In genomic region chr4:39717743-39718142, GRCh38 we compare ENCODE assay signal across 8 cellular contexts. TPM values are rescaled to one million over a fixed set of nuclear protein-coding genes. Genes with fewer than 3 reads are reported as not detected.
DNase-seq lines count a peak whose midpoint lies in the region; ATAC-seq and TF ChIP-seq lines count a peak whose summit lies in the region.
"Not testable (repeated sequence)": the region's sequence is repeated elsewhere in the genome, so short reads cannot be mapped to it uniquely, and the experiment has no call there.

No MANE protein-coding gene starts in this region.

- H3K4me2 ChIP-seq in BLaER1 treated with 17β-estradiol and CSF1 and Interleukin-3, amounts not matched to agents 10 nM and 100 nM = peak overlapping the region in 6 of 11 experiments; percentile 2 to 40 (median 27); a peak in 4 of 22 replicates
- H3K4me2 ChIP-seq in HCT116 (ENCODE audit: low read length) = not testable (repeated sequence)

- H4K20me1 ChIP-seq in BLaER1 treated with 17β-estradiol and CSF1 and Interleukin-3, amounts not matched to agents 10 nM and 100 nM = peaks cover 80 to 99% (median 96%) of the 10 kb centered on the region in 11 experiments
- H4K20me1 ChIP-seq in HCT116 (ENCODE audit: insufficient read depth) = peaks cover 38% of the 10 kb centered on the region

- H3K79me2 ChIP-seq in HCT116 (ENCODE audit: insufficient read depth, low read length) = peaks cover 97% of the 10 kb centered on the region

- 0 out of 22 replicates have a peak overlapping the region, but pooled peaks of 1 of the 11 experiments have one; percentile 15 for H3K27ac ChIP-seq in BLaER1 treated with 17β-estradiol and CSF1 and Interleukin-3, amounts not matched to agents 10 nM and 100 nM
- H3K27ac ChIP-seq in HCT116 (ENCODE audit: low read depth, low read length) = not testable (repeated sequence)

- H3K27me3 ChIP-seq in BLaER1 treated with 17β-estradiol and CSF1 and Interleukin-3, amounts not matched to agents 10 nM and 100 nM; HCT116 (ENCODE audit: insufficient read depth, low read length): not testable (repeated sequence)

- H3K36me3 ChIP-seq in BLaER1 treated with 17β-estradiol and CSF1 and Interleukin-3, amounts not matched to agents 10 nM and 100 nM = peaks cover 12 to 66% (median 56%) of the 10 kb centered on the region in 11 experiments; a peak in 21 of 22 replicates
- not testable (repeated sequence) for H3K36me3 ChIP-seq in HCT116 (ENCODE audit: control insufficient read depth in 1 of 2, insufficient read depth in 2 of 2, low read length in 2 of 2)

- peaks cover 28 to 78% (median 40%) of the 10 kb centered on the region in 10 experiments for H3K4me1 ChIP-seq in BLaER1 treated with 17β-estradiol and CSF1 and Interleukin-3, amounts not matched to agents 10 nM and 100 nM
- not testable (repeated sequence) for H3K4me1 ChIP-seq in HCT116 (ENCODE audit: control insufficient read depth in 1 of 2, insufficient read depth in 2 of 2, low read length in 2 of 2)

- H3K27me3 Mint-ChIP-seq in activated CD4-positive, alpha-beta T cell treated with anti-CD3 and anti-CD28 coated beads, Interleukin-2, amount 10 ng/mL, durations not matched to agents 24 days and 14 days; activated T-cell treated with anti-CD3 and anti-CD28 coated beads, Interleukin-2, amount 50 U/mL, for 4 hours (ENCODE audit: low read depth); activated naive CD4-positive, alpha-beta T cell treated with anti-CD3 and anti-CD28 coated beads, Interleukin-2, amount 50 U/mL, for 24 hours; dendritic cell treated with granulocyte-macrophage colony-stimulating factor and Interleukin-4, amounts not matched to agents 40 ng/mL and 50 ng/mL, for 4 days; naive thymus-derived CD8-positive, alpha-beta T cell; stimulated activated naive B cell treated with anti-CD40 and anti-IgM and Interleukin-4, amounts not matched to agents 10 μg/mL and 1 μg/mL and 100 μg/mL, for 72 hours: not testable (repeated sequence)

- CTCF ChIA-PET in HCT116 (lab: Charles Lee) = not testable (repeated sequence)

- not testable (repeated sequence) for H3K9me3 Mint-ChIP-seq in activated CD4-positive, alpha-beta T cell treated with anti-CD3 and anti-CD28 coated beads, Interleukin-2, amount 10 ng/mL, durations not matched to agents 24 days and 14 days; activated T-cell treated with anti-CD3 and anti-CD28 coated beads, Interleukin-2, amount 50 U/mL, for 4 hours; activated naive CD4-positive, alpha-beta T cell treated with anti-CD3 and anti-CD28 coated beads, Interleukin-2, amount 50 U/mL, for 24 hours; dendritic cell treated with granulocyte-macrophage colony-stimulating factor and Interleukin-4, amounts not matched to agents 40 ng/mL and 50 ng/mL, for 4 days; naive thymus-derived CD8-positive, alpha-beta T cell; stimulated activated naive B cell treated with anti-CD40 and anti-IgM and Interleukin-4, amounts not matched to agents 10 μg/mL and 1 μg/mL and 100 μg/mL, for 72 hours

- peak overlapping the region; percentile 33 for H3K4me3 Mint-ChIP-seq in activated CD4-positive, alpha-beta T cell treated with anti-CD3 and anti-CD28 coated beads, Interleukin-2, amount 10 ng/mL, durations not matched to agents 24 days and 14 days
- peak overlapping the region; percentile 60 for H3K4me3 Mint-ChIP-seq in activated T-cell treated with anti-CD3 and anti-CD28 coated beads, Interleukin-2, amount 50 U/mL, for 4 hours
- H3K4me3 Mint-ChIP-seq in activated naive CD4-positive, alpha-beta T cell treated with anti-CD3 and anti-CD28 coated beads, Interleukin-2, amount 50 U/mL, for 24 hours = peak overlapping the region; percentile 42
- not testable (repeated sequence) for H3K4me3 Mint-ChIP-seq in dendritic cell treated with granulocyte-macrophage colony-stimulating factor and Interleukin-4, amounts not matched to agents 40 ng/mL and 50 ng/mL, for 4 days
- peak overlapping the region; percentile 55 to 85 (median 76) for H3K4me3 Mint-ChIP-seq in naive thymus-derived CD8-positive, alpha-beta T cell
- H3K4me3 Mint-ChIP-seq in stimulated activated naive B cell treated with anti-CD40 and anti-IgM and Interleukin-4, amounts not matched to agents 10 μg/mL and 1 μg/mL and 100 μg/mL, for 72 hours = peak overlapping the region; percentile 48 to 56

- not testable (repeated sequence) for TF ChIP-seq CTCF in HCT116 (IDR thresholded peaks at IDR 0.05 in 2 of 3, conservative IDR thresholded peaks at IDR 0.05 in 1 of 3; ENCODE audit: borderline replicate concordance in 1 of 3, insufficient read depth in 1 of 3, low read depth in 2 of 3, low read length in 2 of 3)

- TF ChIP-seq POLR2A in HCT116 (IDR thresholded peaks at IDR 0.05; ENCODE audit: borderline replicate concordance, extremely low read depth, insufficient read depth, insufficient read length) = not testable (repeated sequence)

- intact Hi-C loops in HCT116 (cut with micrococcal nuclease); activated CD4-positive, alpha-beta T cell treated with anti-CD3 and anti-CD28 coated beads, Interleukin-2, amount 10 ng/mL, durations not matched to agents 24 days and 14 days (cut with micrococcal nuclease); dendritic cell treated with granulocyte-macrophage colony-stimulating factor and Interleukin-4, amounts not matched to agents 40 ng/mL and 50 ng/mL, for 4 days (cut with micrococcal nuclease): not testable (repeated sequence)

- ATAC-seq in HCT116; activated T-cell treated with anti-CD3 and anti-CD28 coated beads, Interleukin-2, amount 50 U/mL, for 4 hours; naive thymus-derived CD8-positive, alpha-beta T cell; stimulated activated naive B cell treated with anti-CD40 and anti-IgM and Interleukin-4, amounts not matched to agents 10 μg/mL and 1 μg/mL and 100 μg/mL, for 72 hours (replicated peaks): not testable (repeated sequence)

- H3K4me1 Mint-ChIP-seq in activated CD4-positive, alpha-beta T cell treated with anti-CD3 and anti-CD28 coated beads, Interleukin-2, amount 10 ng/mL, durations not matched to agents 24 days and 14 days = peaks cover 46% of the 10 kb centered on the region
- H3K4me1 Mint-ChIP-seq in activated T-cell treated with anti-CD3 and anti-CD28 coated beads, Interleukin-2, amount 50 U/mL, for 4 hours (ENCODE audit: low read depth) = peaks cover 55% of the 10 kb centered on the region
- H3K4me1 Mint-ChIP-seq in activated naive CD4-positive, alpha-beta T cell treated with anti-CD3 and anti-CD28 coated beads, Interleukin-2, amount 50 U/mL, for 24 hours = peaks cover 58% of the 10 kb centered on the region
- peaks cover 56% of the 10 kb centered on the region for H3K4me1 Mint-ChIP-seq in dendritic cell treated with granulocyte-macrophage colony-stimulating factor and Interleukin-4, amounts not matched to agents 40 ng/mL and 50 ng/mL, for 4 days (ENCODE audit: low read depth)
- H3K4me1 Mint-ChIP-seq in naive thymus-derived CD8-positive, alpha-beta T cell = peaks cover 30 to 78% (median 70%) of the 10 kb centered on the region in 4 donors
- H3K4me1 Mint-ChIP-seq in stimulated activated naive B cell treated with anti-CD40 and anti-IgM and Interleukin-4, amounts not matched to agents 10 μg/mL and 1 μg/mL and 100 μg/mL, for 72 hours = peaks cover 40 to 70% of the 10 kb centered on the region in 2 donors

- not testable (repeated sequence) for H3K9me2 ChIP-seq in HCT116 (ENCODE audit: insufficient read depth)

- TSS peak; percentile 4 for BruUV-seq in HCT116 (replicated peaks; lab: Mats Ljungman, UMichigan)

- H3K27ac Mint-ChIP-seq in activated CD4-positive, alpha-beta T cell treated with anti-CD3 and anti-CD28 coated beads, Interleukin-2, amount 10 ng/mL, durations not matched to agents 24 days and 14 days = peak overlapping the region; percentile 7
- peak overlapping the region; percentile 23 for H3K27ac Mint-ChIP-seq in activated naive CD4-positive, alpha-beta T cell treated with anti-CD3 and anti-CD28 coated beads, Interleukin-2, amount 50 U/mL, for 24 hours
- H3K27ac Mint-ChIP-seq in dendritic cell treated with granulocyte-macrophage colony-stimulating factor and Interleukin-4, amounts not matched to agents 40 ng/mL and 50 ng/mL, for 4 days = peak overlapping the region; percentile 37
- peak overlapping the region; percentile 70 to 91 (median 80) for H3K27ac Mint-ChIP-seq in naive thymus-derived CD8-positive, alpha-beta T cell
- not testable (repeated sequence) for H3K27ac Mint-ChIP-seq in stimulated activated naive B cell treated with anti-CD40 and anti-IgM and Interleukin-4, amounts not matched to agents 10 μg/mL and 1 μg/mL and 100 μg/mL, for 72 hours

- H3K9me3 ChIP-seq in BLaER1 treated with 17β-estradiol and CSF1 and Interleukin-3, amounts not matched to agents 10 nM and 100 nM (replicated peaks in 1 of 11); HCT116 (ENCODE audit: control insufficient read depth in 1 of 2, insufficient read depth in 1 of 2, low read depth in 1 of 2, low read length in 2 of 2): not testable (repeated sequence)

- not testable (repeated sequence) for H3K9ac ChIP-seq in BLaER1 treated with 17β-estradiol and CSF1 and Interleukin-3, amounts not matched to agents 10 nM and 100 nM; HCT116 (ENCODE audit: low read length)

- DNase-seq in HCT116 (ENCODE audit: low read depth, low spot score); activated CD4-positive, alpha-beta T cell treated with anti-CD3 and anti-CD28 coated beads, Interleukin-2, amount 10 ng/mL, durations not matched to agents 24 days and 14 days; activated T-cell treated with anti-CD3 and anti-CD28 coated beads, Interleukin-2, amount 50 U/mL, for 4 hours; naive thymus-derived CD8-positive, alpha-beta T cell; stimulated activated naive B cell treated with anti-CD40 and anti-IgM and Interleukin-4, amounts not matched to agents 10 μg/mL and 1 μg/mL and 100 μg/mL, for 72 hours: not testable (repeated sequence)

- not testable (repeated sequence) for H3K4me3 ChIP-seq in BLaER1 treated with 17β-estradiol and CSF1 and Interleukin-3, amounts not matched to agents 10 nM and 100 nM; HCT116 (replicated peaks in 1 of 2; ENCODE audit: low read depth in 1 of 2, low read length in 2 of 2)

- RAD21 ChIA-PET in HCT116 (lab: Charles Lee; ENCODE audit: low non-redundant PET in 1 of 2, low total read pairs in 2 of 2, uncharacterized antibody in 2 of 2, unreplicated experiment in 2 of 2) = not testable (repeated sequence)

- H2AFZ ChIP-seq in HCT116 (ENCODE audit: low read depth, low read length, poor library complexity, severe bottlenecking) = not testable (repeated sequence)

- not testable (repeated sequence) for TF ChIP-seq RAD21 in HCT116 (IDR thresholded peaks at IDR 0.05; ENCODE audit: low read depth)

- peaks cover 32% of the 10 kb centered on the region for H3K36me3 Mint-ChIP-seq in activated CD4-positive, alpha-beta T cell treated with anti-CD3 and anti-CD28 coated beads, Interleukin-2, amount 10 ng/mL, durations not matched to agents 24 days and 14 days (ENCODE audit: low read depth)
- H3K36me3 Mint-ChIP-seq in activated T-cell treated with anti-CD3 and anti-CD28 coated beads, Interleukin-2, amount 50 U/mL, for 4 hours (ENCODE audit: insufficient read depth) = peaks cover 16% of the 10 kb centered on the region
- H3K36me3 Mint-ChIP-seq in activated naive CD4-positive, alpha-beta T cell treated with anti-CD3 and anti-CD28 coated beads, Interleukin-2, amount 50 U/mL, for 24 hours = peaks cover 11% of the 10 kb centered on the region
- peaks cover 44% of the 10 kb centered on the region for H3K36me3 Mint-ChIP-seq in dendritic cell treated with granulocyte-macrophage colony-stimulating factor and Interleukin-4, amounts not matched to agents 40 ng/mL and 50 ng/mL, for 4 days (ENCODE audit: low read depth)
- peaks cover 5 to 38% (median 6%) of the 10 kb centered on the region in 3 donors for H3K36me3 Mint-ChIP-seq in naive thymus-derived CD8-positive, alpha-beta T cell
- H3K36me3 Mint-ChIP-seq in stimulated activated naive B cell treated with anti-CD40 and anti-IgM and Interleukin-4, amounts not matched to agents 10 μg/mL and 1 μg/mL and 100 μg/mL, for 72 hours = peaks cover 24 to 31% of the 10 kb centered on the region in 2 donors

- POLR2A ChIA-PET in HCT116 (lab: Charles Lee) = not testable (repeated sequence)
- POLR2A ChIA-PET in naive thymus-derived CD8-positive, alpha-beta T cell (lab: Charles Lee) = interaction anchor here (0.9 kb wide), 1 partner anchor 20 kb away, joined by 4 read pairs; the partner anchor contains the start of gene UBE2K

RNA-seq across cellular contexts. Expression of gene UBE2K, which starts 19.8 kb away (rescaled TPM):
- total RNA-seq in HCT116 (2021; ENCODE audit: unreplicated experiment) = 126 TPM
- polyA plus RNA-seq in HCT116 (2012) = 86.3 and 91.4 TPM in 2 replicates
- total RNA-seq in activated CD4-positive, alpha-beta T cell treated with anti-CD3 and anti-CD28 coated beads, Interleukin-2, amount 10 ng/mL, durations not matched to agents 24 days and 14 days = 99.4 and 106 TPM in 2 replicates
- total RNA-seq in activated T-cell treated with anti-CD3 and anti-CD28 coated beads, Interleukin-2, amount 50 U/mL, for 4 hours = 10 to 100 TPM; 94.3 to 95.7 (median 95.2) TPM
- total RNA-seq in naive thymus-derived CD8-positive, alpha-beta T cell = 10 to 100 TPM; 39.6 to 55.0 TPM
- polyA plus RNA-seq in naive thymus-derived CD8-positive, alpha-beta T cell = 10 to 100 TPM; 59.7 to 67.5 (median 61.6) TPM
